ENCODE assay signal across 12 cellular contexts in the genomic region with DNA sequence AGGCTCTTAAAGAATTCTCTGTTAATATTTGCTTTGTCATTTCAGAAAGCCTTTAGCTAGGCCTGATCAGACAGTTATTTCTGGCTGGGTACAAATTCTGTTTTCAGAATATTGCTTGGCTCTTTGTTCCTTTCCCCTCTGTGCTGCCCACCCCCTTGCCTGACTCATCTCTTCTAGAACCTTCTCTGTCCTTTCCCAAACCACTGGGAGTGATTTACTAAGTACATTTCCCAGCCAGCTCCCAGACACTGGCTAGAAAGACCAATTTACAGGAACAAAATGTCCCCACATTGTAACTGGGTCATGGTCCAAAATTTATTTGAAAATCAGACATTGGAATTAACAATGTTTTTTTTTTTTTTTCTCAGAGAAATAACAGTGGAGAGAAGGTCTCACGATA.
DNase-seq lines count a peak whose midpoint lies in the region; ATAC-seq and TF ChIP-seq lines count a peak whose summit lies in the region.
"Had no signal": no experiment of that assay in that cellular context is flagged by ENCODE, and none has a peak within 500 bp of the region (broad histone marks: within the 10 kb centered on the region; RNA-seq: fewer than 3 reads in every experiment).

No MANE protein-coding gene starts in this region.

- no peak overlapping the region for H3K27ac Mint-ChIP-seq in CD8-positive, alpha-beta T cell
- H3K27ac Mint-ChIP-seq: CD8-positive, alpha-beta memory T cell had no signal

- WGBS in heart right ventricle, 2 donors = 60 to 76% methylated on average over 1 of the region's 1 CpG
- 47% methylated on average over 1 of the region's 1 CpG for WGBS in prostate gland

- H3K36me3 Mint-ChIP-seq in CD8-positive, alpha-beta T cell = no peaks in the 10 kb centered on the region
- H3K36me3 Mint-ChIP-seq: CD8-positive, alpha-beta memory T cell had no signal

- H3K4me3 Mint-ChIP-seq in CD8-positive, alpha-beta T cell = no peak overlapping the region
- H3K4me3 Mint-ChIP-seq: CD8-positive, alpha-beta memory T cell had no signal

- H3K36me3 ChIP-seq in heart right ventricle (no peaks in the 10 kb centered on the region), prostate gland (no peaks in the 10 kb centered on the region), uterus (no peaks in the 10 kb centered on the region)
- H3K36me3 ChIP-seq in CD8-positive, alpha-beta T cell (ENCODE audit: insufficient read depth, low read length) = no peaks in the 10 kb centered on the region
- H3K36me3 ChIP-seq: neutrophil had no signal

- CTCF ChIA-PET in CD8-positive, alpha-beta T cell (lab: Charles Lee) = no interaction called here

- ATAC-seq in heart right ventricle (peak in 7 of 8 donors; percentile 28 to 82 (median 58)), GM19035 (IDR thresholded peaks at IDR 0.05; ENCODE audit: unreplicated experiment) (no peak)
- no peak for ATAC-seq in CD8-positive, alpha-beta T cell

- H3K9me3 ChIP-seq in heart right ventricle (no peaks in the 10 kb centered on the region), prostate gland (no peaks in the 10 kb centered on the region), uterus (no peaks in the 10 kb centered on the region)
- no peaks in the 10 kb centered on the region for H3K9me3 ChIP-seq in CD8-positive, alpha-beta T cell (ENCODE audit: low read length)
- H3K9me3 ChIP-seq: neutrophil had no signal

- no peak overlapping the region for H3K4me3 ChIP-seq in heart right ventricle
- no peak overlapping the region for H3K4me3 ChIP-seq in prostate gland
- no peak overlapping the region for H3K4me3 ChIP-seq in uterus
- no peak overlapping the region for H3K4me3 ChIP-seq in CD8-positive, alpha-beta T cell (ENCODE audit: low read depth, low read length)

- peaks cover 3% of the 10 kb centered on the region for H3K27me3 Mint-ChIP-seq in CD8-positive, alpha-beta T cell (ENCODE audit: low read depth)

- no peak for TF ChIP-seq POLR2A in prostate gland (IDR thresholded peaks at IDR 0.05)
- no peak for TF ChIP-seq POLR2A in uterus (IDR thresholded peaks at IDR 0.05)

- no peak for TF ChIP-seq CTCF in heart right ventricle (IDR thresholded peaks at IDR 0.05)
- no peak for TF ChIP-seq CTCF in prostate gland (IDR thresholded peaks at IDR 0.05)
- no peak for TF ChIP-seq CTCF in uterus (IDR thresholded peaks at IDR 0.05)
- no peak for TF ChIP-seq CTCF in CD8-positive, alpha-beta T cell (IDR thresholded peaks at IDR 0.05)

- DNase-seq in NCI-H2029 treated with DMSO at 0.1 percent for 48 hours (lab: John Stamatoyannopoulos, UW) (peak; percentile 24), NCI-H2029 (lab: John Stamatoyannopoulos, UW) (no peak), heart right ventricle (peak in 1 of 2 donors; percentile 11), prostate gland (ENCODE audit: low spot score) (peak; percentile 8), uterus (peak; percentile 28 to 44)
- no peak for DNase-seq in stimulated activated CD4-positive, alpha-beta T cell treated with anti-CD3 and anti-CD28 coated beads, Interleukin-12 subunit alpha, Interleukin-12 subunit beta, amount 100 ng/mL, for 4 hours
- no peak for DNase-seq in CD8-positive, alpha-beta T cell
- DNase-seq: activated naive CD4-positive, alpha-beta T cell; CD8-positive, alpha-beta memory T cell had no signal

- POLR2A ChIA-PET in CD8-positive, alpha-beta T cell (lab: Charles Lee) = no interaction called here

- H3K4me1 ChIP-seq in heart right ventricle (peaks cover 0 to 24% (median 15%) of the 10 kb centered on the region in 9 donors), prostate gland (replicated peaks) (peaks cover 4% of the 10 kb centered on the region), uterus (no peaks in the 10 kb centered on the region)
- no peaks in the 10 kb centered on the region for H3K4me1 ChIP-seq in CD8-positive, alpha-beta T cell (ENCODE audit: insufficient read depth, low read length)

- H3K9me3 Mint-ChIP-seq in CD8-positive, alpha-beta T cell = no peaks in the 10 kb centered on the region

- H3K27ac ChIP-seq in heart right ventricle = peak overlapping the region; percentile 39 to 71 (median 58)
- H3K27ac ChIP-seq in prostate gland = peak overlapping the region; percentile 45 to 54
- H3K27ac ChIP-seq in uterus = peak overlapping the region; percentile 20 to 26
- H3K27ac ChIP-seq in CD8-positive, alpha-beta T cell (ENCODE audit: low read depth, low read length) = no peak overlapping the region
- H3K27ac ChIP-seq: 22Rv1, neutrophil had no signal

- no peaks in the 10 kb centered on the region for H3K4me1 Mint-ChIP-seq in CD8-positive, alpha-beta T cell (ENCODE audit: low read depth)
- H3K4me1 Mint-ChIP-seq: CD8-positive, alpha-beta memory T cell had no signal

- no peaks in the 10 kb centered on the region for H3K27me3 ChIP-seq in heart right ventricle
- H3K27me3 ChIP-seq in prostate gland (replicated peaks; ENCODE audit: insufficient read depth) = no peaks in the 10 kb centered on the region
- no peaks in the 10 kb centered on the region for H3K27me3 ChIP-seq in uterus
- H3K27me3 ChIP-seq in CD8-positive, alpha-beta T cell (ENCODE audit: insufficient read depth, low read length) = no peaks in the 10 kb centered on the region
- H3K27me3 ChIP-seq: neutrophil had no signal

- intact Hi-C loops in heart right ventricle (cut with DNase I) (loop anchor here in 2 of 10 donors (5.0 to 10.0 kb wide), 3 partner anchors 47 to 189 kb away; no protein-coding TSS in a partner anchor), prostate gland (cut with DNase I) (loop anchor here (10.0 kb wide), 1 partner anchor 311 kb away; no protein-coding TSS in a partner anchor), uterus (cut with DNase I; ENCODE audit: low total_unique reads) (no loop called here)
- intact Hi-C loops in CD8-positive, alpha-beta T cell (cut with DNase I, micrococcal nuclease) = no loop called here

Comparison
In these comparisons a context has a peak if more than half of its experiments do, and no peak if none do; other contexts are left out.
1. DNase-seq: peak in NCI-H2029 treated with DMSO at 0.1 percent for 48 hours (single experiment), prostate gland (single experiment) and uterus (2 of 2); none in NCI-H2029 (single experiment), stimulated activated CD4-positive, alpha-beta T cell treated with anti-CD3 and anti-CD28 coated beads, Interleukin-12 subunit alpha, Interleukin-12 subunit beta, amount 100 ng/mL, for 4 hours (single experiment) and CD8-positive, alpha-beta T cell (0 of 7).
2. ATAC-seq: peak in heart right ventricle (7 of 8); none in GM19035 (single experiment) and CD8-positive, alpha-beta T cell (single experiment).